ENCODE assay signal across 8 cellular contexts in the genomic region with DNA sequence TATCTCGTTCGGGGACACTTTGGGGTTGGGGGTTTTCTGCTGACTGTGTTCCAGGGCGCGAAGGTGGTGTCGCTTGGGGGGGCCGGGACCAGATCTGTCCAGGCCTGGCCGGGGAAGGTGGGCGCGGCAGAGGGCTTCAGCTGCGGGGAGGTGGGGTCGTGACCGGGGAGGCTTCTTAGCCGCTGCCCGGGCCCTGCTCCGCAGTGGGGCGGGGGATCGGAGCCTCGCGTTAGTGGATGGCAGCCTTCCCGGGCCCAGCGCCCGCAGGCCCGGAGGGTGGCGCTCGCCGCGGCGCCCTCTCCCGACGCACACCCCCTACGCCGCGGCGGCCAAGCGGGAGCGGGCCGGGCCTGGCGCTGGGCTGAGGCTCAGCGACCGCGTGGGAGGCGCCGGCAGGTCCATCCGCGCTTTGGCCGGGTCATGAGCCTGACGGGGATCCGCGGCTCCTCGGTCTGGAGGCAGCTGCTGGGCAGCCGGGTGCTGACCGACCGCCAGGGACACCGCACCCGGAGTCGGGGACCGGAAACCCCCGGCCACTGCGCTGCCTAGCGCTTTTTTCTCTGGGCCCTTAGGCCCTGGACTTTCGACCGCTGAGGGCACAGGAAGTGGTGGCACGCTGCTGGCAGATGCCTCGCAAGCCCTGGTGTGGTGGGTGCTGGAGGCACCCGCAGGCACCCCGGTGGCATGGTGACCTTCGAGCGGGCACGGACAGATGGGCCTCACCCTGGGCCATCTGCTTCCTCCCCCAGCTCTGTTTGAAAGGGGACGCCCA. TPM values are rescaled to one million over a fixed set of nuclear protein-coding genes. Genes with fewer than 3 reads are reported as not detected.
DNase-seq lines count a peak whose midpoint lies in the region; TF ChIP-seq lines count a peak whose summit lies in the region.

No MANE protein-coding gene starts in this region.

- no peaks in the 10 kb centered on the region for H3K9me3 ChIP-seq in HAP-1
- H3K9me3 ChIP-seq in iPS-15b (ENCODE audit: control insufficient read depth, insufficient read depth, low read length), result no peaks in the 10 kb centered on the region
- no peaks in the 10 kb centered on the region for H3K9me3 ChIP-seq in sigmoid colon

- intact Hi-C loops in sigmoid colon (cut with DNase I), result loop anchor here (1.0 to 5.0 kb wide), 2 partner anchors 24 to 110 kb away; a partner anchor contains a TSS

- TF ChIP-seq POLR2A in sigmoid colon (IDR thresholded peaks at IDR 0.05), result no peak

- in situ Hi-C loops in HAP-1 (cut with MboI; ENCODE audit: low sequenced_read_pairs) (no loop called here), astrocyte of the spinal cord (cut with HindIII; ENCODE audit: low sequenced_read_pairs) (no loop called here)

- H3K4me1 ChIP-seq in HAP-1, result peaks cover 23% of the 10 kb centered on the region
- peaks cover 23% of the 10 kb centered on the region for H3K4me1 ChIP-seq in iPS-15b (ENCODE audit: control insufficient read depth, insufficient read depth, low read length)
- peaks cover 0 to 68% (median 63%) of the 10 kb centered on the region in 4 donors for H3K4me1 ChIP-seq in sigmoid colon

- H3K27me3 ChIP-seq in HAP-1 (ENCODE audit: low read depth), result no peaks in the 10 kb centered on the region
- peaks cover 47% of the 10 kb centered on the region for H3K27me3 ChIP-seq in iPS-15b (ENCODE audit: control insufficient read depth, insufficient read depth, low read length)
- no peaks in the 10 kb centered on the region for H3K27me3 ChIP-seq in sigmoid colon

- DNase-seq in EH (ENCODE audit: low read depth) (peak; percentile 61), HAP-1 (ENCODE audit: low spot score in 2 of 2) (peak in 1 of 2 experiments; percentile 52), RPMI7951 (ENCODE audit: low read depth) (peak; percentile 78), astrocyte of the spinal cord (ENCODE audit: low read depth, low spot score) (peak; percentile 44), sigmoid colon (peak; percentile 84), activated gamma-delta T cell treated with Interleukin-2 at 50 U/mL for 16 hours (no peak)
- no peak for DNase-seq in effector CD8-positive, alpha-beta T cell (lab: John Stamatoyannopoulos, UW)

- H3K4me3 ChIP-seq in HAP-1, result peak overlapping the region; percentile 85
- H3K4me3 ChIP-seq in astrocyte of the spinal cord (ENCODE audit: low read depth, low read length), result peak overlapping the region; percentile 74
- peak overlapping the region; percentile 70 for H3K4me3 ChIP-seq in iPS-15b (ENCODE audit: low read depth, low read length)
- H3K4me3 ChIP-seq in sigmoid colon, result peak overlapping the region; percentile 59 to 89 (median 74)

- TF ChIP-seq CTCF in astrocyte of the spinal cord (IDR thresholded peaks at IDR 0.05; ENCODE audit: low read depth, low read length) (peak; percentile 18), sigmoid colon (IDR thresholded peaks at IDR 0.05) (peak in 2 of 4 experiments; percentile 2 to 13)

- H3K27ac ChIP-seq in sigmoid colon, result peak overlapping the region; percentile 86 to 96 (median 88)

- WGBS in sigmoid colon, 2 donors, result 1 to 2% methylated on average over 70 of the region's 70 CpGs

- peak overlapping the region; percentile 37 for H3K9ac ChIP-seq in iPS-15b (ENCODE audit: low read depth, low read length)

- TF ChIP-seq EP300 in sigmoid colon (IDR thresholded peaks at IDR 0.05), result no peak

- peaks cover 22% of the 10 kb centered on the region for H3K36me3 ChIP-seq in HAP-1 (replicated peaks)
- no peaks in the 10 kb centered on the region for H3K36me3 ChIP-seq in iPS-15b (ENCODE audit: control insufficient read depth, insufficient read depth, low read length)
- H3K36me3 ChIP-seq in sigmoid colon, result peaks cover 0 to 3% (median under 1%) of the 10 kb centered on the region in 4 donors

RNA-seq across cellular contexts. Expression of a gene that starts 1.2 kb away (rescaled TPM):
- total RNA-seq in RPMI7951 (2014; rRNA removed; shearing (Covaris generic)), result 26.5 and 32.7 TPM in 2 replicates
- total RNA-seq in sigmoid colon, result 10 to 100 TPM; 34.2 to 89.7 (median 40.9) TPM
- 10 to 100 TPM; 27.7 to 42.3 (median 33.6) TPM for polyA plus RNA-seq in sigmoid colon

RNA-seq across cellular contexts. Expression of a gene that starts 4.1 kb away (rescaled TPM):
- total RNA-seq in RPMI7951 (2014; rRNA removed; shearing (Covaris generic)), result 31.8 and 36.6 TPM in 2 replicates
- total RNA-seq in sigmoid colon, result 10 to 100 TPM; 33.4 to 48.9 (median 41.9) TPM
- polyA plus RNA-seq in sigmoid colon, result 10 to 100 TPM; 45.0 to 74.6 (median 47.4) TPM

RNA-seq across cellular contexts. Expression of a gene that starts 6.8 kb away (rescaled TPM):
- 61.3 and 66.5 TPM in 2 replicates for total RNA-seq in RPMI7951 (2014; rRNA removed; shearing (Covaris generic))
- total RNA-seq in sigmoid colon, result 10 to 100 TPM; 61.5 to 80.0 (median 69.9) TPM
- 100 to 1,000 TPM in 1 of 3 donors, 10 to 100 TPM in 2; 61.3 to 124 (median 65.0) TPM for polyA plus RNA-seq in sigmoid colon

RNA-seq across cellular contexts. Expression of a gene that starts 28.0 kb away (rescaled TPM):
- total RNA-seq in RPMI7951 (2014; rRNA removed; shearing (Covaris generic)), result 60.3 and 64.9 TPM in 2 replicates
- total RNA-seq in sigmoid colon, result 100 to 1,000 TPM in 1 of 4 donors, 10 to 100 TPM in 3; 56.9 to 124 (median 91.7) TPM
- 100 to 1,000 TPM in 1 of 3 donors, 10 to 100 TPM in 2; 12.3 to 114 (median 23.4) TPM for polyA plus RNA-seq in sigmoid colon

RNA-seq across cellular contexts. Expression of a gene that starts 29.7 kb away (rescaled TPM):
- 41.3 and 57.0 TPM in 2 replicates for total RNA-seq in RPMI7951 (2014; rRNA removed; shearing (Covaris generic))
- total RNA-seq in sigmoid colon, result 1 to 10 TPM; 6.9 to 8.3 (median 7.7) TPM
- polyA plus RNA-seq in sigmoid colon, result 10 to 100 TPM in 1 of 3 donors, 1 to 10 TPM in 2; 6.0 to 10.6 (median 9.8) TPM

Comparison
In these comparisons a context has a peak if more than half of its experiments do, and no peak if none do; other contexts are left out.
1. DNase-seq: peak in EH (single experiment), RPMI7951 (single experiment), astrocyte of the spinal cord (single experiment) and sigmoid colon (single experiment); none in activated gamma-delta T cell treated with Interleukin-2 at 50 U/mL for 16 hours (single experiment) and effector CD8-positive, alpha-beta T cell (single experiment).
2. Peak in every context shown above with its lines, with median percentiles within 50 percentile points of each other: H3K4me3 ChIP-seq.